In the genomic region with DNA sequence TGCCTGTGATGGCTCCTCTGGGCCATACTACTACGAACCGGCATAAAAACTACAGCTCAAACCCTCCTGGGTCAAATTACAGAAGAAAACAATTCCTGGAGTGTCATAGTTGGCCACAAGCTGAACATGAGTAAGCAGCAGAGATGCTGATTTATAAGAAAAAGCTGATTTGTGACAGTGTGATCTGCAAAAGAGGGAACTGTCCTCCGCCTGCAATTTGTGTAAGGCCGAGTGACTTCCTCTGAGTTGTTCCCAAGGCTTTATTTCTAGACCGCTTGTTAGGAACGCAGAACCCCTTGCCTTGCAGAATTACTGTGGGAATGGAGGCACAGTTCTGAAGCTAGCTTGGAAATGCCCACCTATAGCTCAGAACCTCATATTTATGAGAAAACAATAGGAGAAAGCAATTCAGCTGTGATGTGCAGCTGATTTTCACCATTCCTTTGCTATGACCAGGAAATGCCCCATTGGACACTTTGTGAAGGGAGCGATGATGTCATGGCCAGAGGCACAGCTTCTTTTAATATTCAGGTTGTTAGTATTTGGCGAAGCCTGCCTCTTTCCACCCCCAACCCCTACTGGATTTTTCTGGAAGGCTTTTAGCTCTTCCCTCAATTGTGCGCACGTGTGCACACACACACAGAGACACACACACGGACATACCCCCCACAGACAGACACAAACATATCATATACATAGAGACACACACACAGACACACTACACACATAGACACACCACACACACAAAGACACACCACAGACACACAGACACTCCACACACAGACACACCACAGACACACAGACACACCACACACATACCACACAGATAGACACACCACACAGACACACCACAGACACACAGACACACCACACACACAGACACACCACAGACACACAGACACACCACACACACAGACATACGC, we compare ENCODE assay signal across 1 cellular context.
TF ChIP-seq lines count a peak whose summit lies in the region.

No MANE protein-coding gene starts in this region.

TF ChIP-seq in HEK293, 187 proteins besides CTCF, POLR2A, EP300 and RAD21 (continued from another document and continues in another):
- TF ChIP-seq, protein P1, sequence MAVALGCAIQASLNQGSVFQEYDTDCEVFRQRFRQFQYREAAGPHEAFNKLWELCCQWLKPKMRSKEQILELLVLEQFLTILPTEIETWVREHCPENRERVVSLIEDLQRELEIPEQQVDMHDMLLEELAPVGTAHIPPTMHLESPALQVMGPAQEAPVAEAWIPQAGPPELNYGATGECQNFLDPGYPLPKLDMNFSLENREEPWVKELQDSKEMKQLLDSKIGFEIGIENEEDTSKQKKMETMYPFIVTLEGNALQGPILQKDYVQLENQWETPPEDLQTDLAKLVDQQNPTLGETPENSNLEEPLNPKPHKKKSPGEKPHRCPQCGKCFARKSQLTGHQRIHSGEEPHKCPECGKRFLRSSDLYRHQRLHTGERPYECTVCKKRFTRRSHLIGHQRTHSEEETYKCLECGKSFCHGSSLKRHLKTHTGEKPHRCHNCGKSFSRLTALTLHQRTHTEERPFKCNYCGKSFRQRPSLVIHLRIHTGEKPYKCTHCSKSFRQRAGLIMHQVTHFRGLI (tag by site-specific recombination; IDR thresholded peaks at IDR 0.05), result no peak
- TF ChIP-seq ZNF549 (tag by site-specific recombination; IDR thresholded peaks at IDR 0.05), result no peak
- no peak for TF ChIP-seq ZNF521 (tag by site-specific recombination; IDR thresholded peaks at IDR 0.05)
- TF ChIP-seq, protein P2, sequence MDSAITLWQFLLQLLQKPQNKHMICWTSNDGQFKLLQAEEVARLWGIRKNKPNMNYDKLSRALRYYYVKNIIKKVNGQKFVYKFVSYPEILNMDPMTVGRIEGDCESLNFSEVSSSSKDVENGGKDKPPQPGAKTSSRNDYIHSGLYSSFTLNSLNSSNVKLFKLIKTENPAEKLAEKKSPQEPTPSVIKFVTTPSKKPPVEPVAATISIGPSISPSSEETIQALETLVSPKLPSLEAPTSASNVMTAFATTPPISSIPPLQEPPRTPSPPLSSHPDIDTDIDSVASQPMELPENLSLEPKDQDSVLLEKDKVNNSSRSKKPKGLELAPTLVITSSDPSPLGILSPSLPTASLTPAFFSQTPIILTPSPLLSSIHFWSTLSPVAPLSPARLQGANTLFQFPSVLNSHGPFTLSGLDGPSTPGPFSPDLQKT (IDR thresholded peaks at IDR 0.05; ENCODE audit: borderline replicate concordance, low read depth, low read length), result no peak
- TF ChIP-seq ZNF324 (tag by site-specific recombination; IDR thresholded peaks at IDR 0.05), result no peak
- TF ChIP-seq, protein P3, sequence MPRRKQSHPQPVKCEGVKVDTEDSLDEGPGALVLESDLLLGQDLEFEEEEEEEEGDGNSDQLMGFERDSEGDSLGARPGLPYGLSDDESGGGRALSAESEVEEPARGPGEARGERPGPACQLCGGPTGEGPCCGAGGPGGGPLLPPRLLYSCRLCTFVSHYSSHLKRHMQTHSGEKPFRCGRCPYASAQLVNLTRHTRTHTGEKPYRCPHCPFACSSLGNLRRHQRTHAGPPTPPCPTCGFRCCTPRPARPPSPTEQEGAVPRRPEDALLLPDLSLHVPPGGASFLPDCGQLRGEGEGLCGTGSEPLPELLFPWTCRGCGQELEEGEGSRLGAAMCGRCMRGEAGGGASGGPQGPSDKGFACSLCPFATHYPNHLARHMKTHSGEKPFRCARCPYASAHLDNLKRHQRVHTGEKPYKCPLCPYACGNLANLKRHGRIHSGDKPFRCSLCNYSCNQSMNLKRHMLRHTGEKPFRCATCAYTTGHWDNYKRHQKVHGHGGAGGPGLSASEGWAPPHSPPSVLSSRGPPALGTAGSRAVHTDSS (tag by site-specific recombination; IDR thresholded peaks at IDR 0.05), result no peak
- TF ChIP-seq, protein P4, sequence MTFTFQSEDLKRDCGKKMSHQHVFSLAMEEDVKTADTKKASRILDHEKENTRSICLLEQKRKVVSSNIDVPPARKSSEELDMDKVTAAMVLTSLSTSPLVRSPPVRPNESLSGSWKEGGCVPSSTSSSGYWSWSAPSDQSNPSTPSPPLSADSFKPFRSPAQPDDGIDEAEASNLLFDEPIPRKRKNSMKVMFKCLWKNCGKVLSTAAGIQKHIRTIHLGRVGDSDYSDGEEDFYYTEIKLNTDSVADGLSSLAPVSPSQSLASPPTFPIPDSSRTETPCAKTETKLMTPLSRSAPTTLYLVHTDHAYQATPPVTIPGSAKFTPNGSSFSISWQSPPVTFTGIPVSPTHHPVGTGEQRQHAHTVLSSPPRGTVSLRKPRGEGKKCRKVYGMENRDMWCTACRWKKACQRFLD (tag by site-specific recombination; IDR thresholded peaks at IDR 0.05), result no peak
- TF ChIP-seq, protein P5, sequence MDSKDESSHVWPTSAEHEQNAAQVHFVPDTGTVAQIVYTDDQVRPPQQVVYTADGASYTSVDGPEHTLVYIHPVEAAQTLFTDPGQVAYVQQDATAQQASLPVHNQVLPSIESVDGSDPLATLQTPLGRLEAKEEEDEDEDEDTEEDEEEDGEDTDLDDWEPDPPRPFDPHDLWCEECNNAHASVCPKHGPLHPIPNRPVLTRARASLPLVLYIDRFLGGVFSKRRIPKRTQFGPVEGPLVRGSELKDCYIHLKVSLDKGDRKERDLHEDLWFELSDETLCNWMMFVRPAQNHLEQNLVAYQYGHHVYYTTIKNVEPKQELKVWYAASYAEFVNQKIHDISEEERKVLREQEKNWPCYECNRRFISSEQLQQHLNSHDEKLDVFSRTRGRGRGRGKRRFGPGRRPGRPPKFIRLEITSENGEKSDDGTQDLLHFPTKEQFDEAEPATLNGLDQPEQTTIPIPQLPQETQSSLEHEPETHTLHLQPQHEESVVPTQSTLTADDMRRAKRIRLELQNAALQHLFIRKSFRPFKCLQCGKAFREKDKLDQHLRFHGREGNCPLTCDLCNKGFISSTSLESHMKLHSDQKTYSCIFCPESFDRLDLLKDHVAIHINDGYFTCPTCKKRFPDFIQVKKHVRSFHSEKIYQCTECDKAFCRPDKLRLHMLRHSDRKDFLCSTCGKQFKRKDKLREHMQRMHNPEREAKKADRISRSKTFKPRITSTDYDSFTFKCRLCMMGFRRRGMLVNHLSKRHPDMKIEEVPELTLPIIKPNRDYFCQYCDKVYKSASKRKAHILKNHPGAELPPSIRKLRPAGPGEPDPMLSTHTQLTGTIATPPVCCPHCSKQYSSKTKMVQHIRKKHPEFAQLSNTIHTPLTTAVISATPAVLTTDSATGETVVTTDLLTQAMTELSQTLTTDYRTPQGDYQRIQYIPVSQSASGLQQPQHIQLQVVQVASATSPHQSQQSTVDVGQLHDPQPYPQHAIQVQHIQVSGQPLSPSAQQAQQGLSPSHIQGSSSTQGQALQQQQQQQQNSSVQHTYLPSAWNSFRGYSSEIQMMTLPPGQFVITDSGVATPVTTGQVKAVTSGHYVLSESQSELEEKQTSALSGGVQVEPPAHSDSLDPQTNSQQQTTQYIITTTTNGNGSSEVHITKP (tag by site-specific recombination; IDR thresholded peaks at IDR 0.05), result peak; percentile 50; the same call in 1 of the 2 replicates
- no peak for TF ChIP-seq ZNF571 (tag by site-specific recombination; IDR thresholded peaks at IDR 0.05)
- no peak for TF ChIP-seq ZNF423 (tag by site-specific recombination; IDR thresholded peaks at IDR 0.05)
- no peak for TF ChIP-seq WT1 (tag by site-specific recombination; IDR thresholded peaks at IDR 0.05)
- TF ChIP-seq, protein P6, sequence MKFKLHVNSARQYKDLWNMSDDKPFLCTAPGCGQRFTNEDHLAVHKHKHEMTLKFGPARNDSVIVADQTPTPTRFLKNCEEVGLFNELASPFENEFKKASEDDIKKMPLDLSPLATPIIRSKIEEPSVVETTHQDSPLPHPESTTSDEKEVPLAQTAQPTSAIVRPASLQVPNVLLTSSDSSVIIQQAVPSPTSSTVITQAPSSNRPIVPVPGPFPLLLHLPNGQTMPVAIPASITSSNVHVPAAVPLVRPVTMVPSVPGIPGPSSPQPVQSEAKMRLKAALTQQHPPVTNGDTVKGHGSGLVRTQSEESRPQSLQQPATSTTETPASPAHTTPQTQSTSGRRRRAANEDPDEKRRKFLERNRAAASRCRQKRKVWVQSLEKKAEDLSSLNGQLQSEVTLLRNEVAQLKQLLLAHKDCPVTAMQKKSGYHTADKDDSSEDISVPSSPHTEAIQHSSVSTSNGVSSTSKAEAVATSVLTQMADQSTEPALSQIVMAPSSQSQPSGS (tag by site-specific recombination; IDR thresholded peaks at IDR 0.05; ENCODE audit: low read depth), result peak; percentile 92
- TF ChIP-seq ZNF660 (tag by site-specific recombination; IDR thresholded peaks at IDR 0.05), result no peak
- TF ChIP-seq, protein P7, sequence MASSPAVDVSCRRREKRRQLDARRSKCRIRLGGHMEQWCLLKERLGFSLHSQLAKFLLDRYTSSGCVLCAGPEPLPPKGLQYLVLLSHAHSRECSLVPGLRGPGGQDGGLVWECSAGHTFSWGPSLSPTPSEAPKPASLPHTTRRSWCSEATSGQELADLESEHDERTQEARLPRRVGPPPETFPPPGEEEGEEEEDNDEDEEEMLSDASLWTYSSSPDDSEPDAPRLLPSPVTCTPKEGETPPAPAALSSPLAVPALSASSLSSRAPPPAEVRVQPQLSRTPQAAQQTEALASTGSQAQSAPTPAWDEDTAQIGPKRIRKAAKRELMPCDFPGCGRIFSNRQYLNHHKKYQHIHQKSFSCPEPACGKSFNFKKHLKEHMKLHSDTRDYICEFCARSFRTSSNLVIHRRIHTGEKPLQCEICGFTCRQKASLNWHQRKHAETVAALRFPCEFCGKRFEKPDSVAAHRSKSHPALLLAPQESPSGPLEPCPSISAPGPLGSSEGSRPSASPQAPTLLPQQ (tag by site-specific recombination; IDR thresholded peaks at IDR 0.05), result no peak
- TF ChIP-seq ZNF266 (tag by site-specific recombination; IDR thresholded peaks at IDR 0.05; ENCODE audit: low read depth), result no peak
- no peak for TF ChIP-seq ZNF510 (tag by site-specific recombination; IDR thresholded peaks at IDR 0.05; ENCODE audit: insufficient replicate concordance)
- no peak for TF ChIP-seq KLF16 (tag by site-specific recombination; IDR thresholded peaks at IDR 0.05)
- TF ChIP-seq TCF7L2 (IDR thresholded peaks at IDR 0.05; ENCODE audit: borderline replicate concordance, low read depth, low read length), result no peak
- no peak for TF ChIP-seq ZSCAN16 (tag by site-specific recombination; IDR thresholded peaks at IDR 0.05)
- no peak for TF ChIP-seq ZNF530 (tag by site-specific recombination; IDR thresholded peaks at IDR 0.05; ENCODE audit: low read depth)
- TF ChIP-seq ZNF76 (tag by site-specific recombination; IDR thresholded peaks at IDR 0.05; ENCODE audit: borderline replicate concordance, low read depth), result no peak
- TF ChIP-seq, protein P8, sequence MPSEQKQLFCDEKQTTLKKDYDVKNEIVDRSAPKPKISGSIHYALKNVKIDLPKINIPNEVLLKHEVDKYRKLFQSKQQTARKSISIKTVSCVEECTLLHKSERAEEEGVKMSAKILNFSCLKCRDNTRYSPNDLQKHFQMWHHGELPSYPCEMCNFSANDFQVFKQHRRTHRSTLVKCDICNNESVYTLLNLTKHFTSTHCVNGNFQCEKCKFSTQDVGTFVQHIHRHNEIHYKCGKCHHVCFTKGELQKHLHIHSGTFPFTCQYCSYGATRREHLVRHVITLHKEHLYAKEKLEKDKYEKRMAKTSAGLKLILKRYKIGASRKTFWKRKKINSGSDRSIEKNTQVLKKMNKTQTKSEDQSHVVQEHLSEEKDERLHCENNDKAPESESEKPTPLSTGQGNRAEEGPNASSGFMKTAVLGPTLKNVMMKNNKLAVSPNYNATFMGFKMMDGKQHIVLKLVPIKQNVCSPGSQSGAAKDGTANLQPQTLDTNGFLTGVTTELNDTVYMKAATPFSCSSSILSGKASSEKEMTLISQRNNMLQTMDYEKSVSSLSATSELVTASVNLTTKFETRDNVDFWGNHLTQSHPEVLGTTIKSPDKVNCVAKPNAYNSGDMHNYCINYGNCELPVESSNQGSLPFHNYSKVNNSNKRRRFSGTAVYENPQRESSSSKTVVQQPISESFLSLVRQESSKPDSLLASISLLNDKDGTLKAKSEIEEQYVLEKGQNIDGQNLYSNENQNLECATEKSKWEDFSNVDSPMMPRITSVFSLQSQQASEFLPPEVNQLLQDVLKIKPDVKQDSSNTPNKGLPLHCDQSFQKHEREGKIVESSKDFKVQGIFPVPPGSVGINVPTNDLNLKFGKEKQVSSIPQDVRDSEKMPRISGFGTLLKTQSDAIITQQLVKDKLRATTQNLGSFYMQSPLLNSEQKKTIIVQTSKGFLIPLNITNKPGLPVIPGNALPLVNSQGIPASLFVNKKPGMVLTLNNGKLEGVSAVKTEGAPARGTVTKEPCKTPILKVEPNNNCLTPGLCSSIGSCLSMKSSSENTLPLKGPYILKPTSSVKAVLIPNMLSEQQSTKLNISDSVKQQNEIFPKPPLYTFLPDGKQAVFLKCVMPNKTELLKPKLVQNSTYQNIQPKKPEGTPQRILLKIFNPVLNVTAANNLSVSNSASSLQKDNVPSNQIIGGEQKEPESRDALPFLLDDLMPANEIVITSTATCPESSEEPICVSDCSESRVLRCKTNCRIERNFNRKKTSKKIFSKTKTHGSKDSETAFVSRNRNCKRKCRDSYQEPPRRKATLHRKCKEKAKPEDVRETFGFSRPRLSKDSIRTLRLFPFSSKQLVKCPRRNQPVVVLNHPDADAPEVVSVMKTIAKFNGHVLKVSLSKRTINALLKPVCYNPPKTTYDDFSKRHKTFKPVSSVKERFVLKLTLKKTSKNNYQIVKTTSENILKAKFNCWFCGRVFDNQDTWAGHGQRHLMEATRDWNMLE (tag by site-specific recombination; conservative IDR thresholded peaks at IDR 0.05; ENCODE audit: low read depth), result no peak
- TF ChIP-seq ZNF221 (tag by site-specific recombination; IDR thresholded peaks at IDR 0.05; ENCODE audit: borderline replicate concordance), result no peak
- no peak for TF ChIP-seq PRDM1 (tag by site-specific recombination; IDR thresholded peaks at IDR 0.05)
- TF ChIP-seq, protein P9, sequence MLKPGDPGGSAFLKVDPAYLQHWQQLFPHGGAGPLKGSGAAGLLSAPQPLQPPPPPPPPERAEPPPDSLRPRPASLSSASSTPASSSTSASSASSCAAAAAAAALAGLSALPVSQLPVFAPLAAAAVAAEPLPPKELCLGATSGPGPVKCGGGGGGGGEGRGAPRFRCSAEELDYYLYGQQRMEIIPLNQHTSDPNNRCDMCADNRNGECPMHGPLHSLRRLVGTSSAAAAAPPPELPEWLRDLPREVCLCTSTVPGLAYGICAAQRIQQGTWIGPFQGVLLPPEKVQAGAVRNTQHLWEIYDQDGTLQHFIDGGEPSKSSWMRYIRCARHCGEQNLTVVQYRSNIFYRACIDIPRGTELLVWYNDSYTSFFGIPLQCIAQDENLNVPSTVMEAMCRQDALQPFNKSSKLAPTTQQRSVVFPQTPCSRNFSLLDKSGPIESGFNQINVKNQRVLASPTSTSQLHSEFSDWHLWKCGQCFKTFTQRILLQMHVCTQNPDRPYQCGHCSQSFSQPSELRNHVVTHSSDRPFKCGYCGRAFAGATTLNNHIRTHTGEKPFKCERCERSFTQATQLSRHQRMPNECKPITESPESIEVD (tag by site-specific recombination; IDR thresholded peaks at IDR 0.05), result no peak
- TF ChIP-seq ZNF404 (tag by site-specific recombination; IDR thresholded peaks at IDR 0.05), result no peak
- TF ChIP-seq ZIC2 (tag by site-specific recombination; IDR thresholded peaks at IDR 0.05), result no peak
- 0 out of 2 replicates have a peak, but pooled peaks have one; percentile 54 for TF ChIP-seq GLI4 (tag by site-specific recombination; IDR thresholded peaks at IDR 0.05)
- TF ChIP-seq, protein P10, sequence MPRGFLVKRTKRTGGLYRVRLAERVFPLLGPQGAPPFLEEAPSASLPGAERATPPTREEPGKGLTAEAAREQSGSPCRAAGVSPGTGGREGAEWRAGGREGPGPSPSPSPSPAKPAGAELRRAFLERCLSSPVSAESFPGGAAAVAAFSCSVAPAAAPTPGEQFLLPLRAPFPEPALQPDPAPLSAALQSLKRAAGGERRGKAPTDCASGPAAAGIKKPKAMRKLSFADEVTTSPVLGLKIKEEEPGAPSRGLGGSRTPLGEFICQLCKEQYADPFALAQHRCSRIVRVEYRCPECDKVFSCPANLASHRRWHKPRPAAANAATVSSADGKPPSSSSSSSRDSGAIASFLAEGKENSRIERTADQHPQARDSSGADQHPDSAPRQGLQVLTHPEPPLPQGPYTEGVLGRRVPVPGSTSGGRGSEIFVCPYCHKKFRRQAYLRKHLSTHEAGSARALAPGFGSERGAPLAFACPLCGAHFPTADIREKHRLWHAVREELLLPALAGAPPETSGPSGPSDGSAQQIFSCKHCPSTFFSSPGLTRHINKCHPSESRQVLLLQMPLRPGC (tag by site-specific recombination; IDR thresholded peaks at IDR 0.05), result no peak
- TF ChIP-seq ZNF19 (tag by site-specific recombination; IDR thresholded peaks at IDR 0.05; ENCODE audit: low read depth), result no peak
